21 cellular contexts compared by ENCODE assay signal in genomic region chr1:173416034-173416433, GRCh38.
DNase-seq lines count a peak whose midpoint lies in the region; ATAC-seq and TF ChIP-seq lines count a peak whose summit lies in the region.
"Had no signal": no experiment of that assay in that cellular context is flagged by ENCODE, and none has a peak within 500 bp of the region (broad histone marks: within the 10 kb centered on the region; RNA-seq: fewer than 3 reads in every experiment).

No MANE protein-coding gene starts in this region.

- no peaks in the 10 kb centered on the region for H3K27me3 ChIP-seq in neuronal stem cell (ENCODE audit: control insufficient read depth in 3 of 3, insufficient read depth in 3 of 3, low read depth in 1 of 3, low read length in 3 of 3)
- H3K27me3 ChIP-seq: ascending aorta, MG63 had no signal

- H3K4ac ChIP-seq in neuronal stem cell (ENCODE audit: low read length) = no peak overlapping the region

- no peaks in the 10 kb centered on the region for H3K79me1 ChIP-seq in neuronal stem cell (ENCODE audit: low read depth, low read length)

- H3K18ac ChIP-seq in neuronal stem cell (ENCODE audit: low read length) = no peak overlapping the region

- ATAC-seq in GM19395 (IDR thresholded peaks at IDR 0.05; ENCODE audit: unreplicated experiment) = peak; percentile 1
- ATAC-seq in HG03432 (IDR thresholded peaks at IDR 0.05; ENCODE audit: unreplicated experiment) = peak; percentile 1
- ATAC-seq in activated T-cell treated with anti-CD3 and anti-CD28 coated beads, Interleukin-2, amount 50 U/mL, for 72 hours (replicated peaks in 1 of 2) = no peak
- ATAC-seq in GM21723 (IDR thresholded peaks at IDR 0.05; ENCODE audit: unreplicated experiment) = no peak
- ATAC-seq: activated naive CD4-positive, alpha-beta T cell treated with anti-CD3 and anti-CD28 coated beads, Interleukin-2, amount 50 U/mL, for 72 hours; psoas muscle; SK-N-SH treated with all-trans-retinoic acid at 6 μM for 48 hours had no signal

- H2BK120ac ChIP-seq in neuronal stem cell (ENCODE audit: low read depth, low read length) = no peak overlapping the region

- no peak overlapping the region for H3K23ac ChIP-seq in neuronal stem cell (ENCODE audit: low read depth, low read length, poor library complexity)

- H3K9me3 Mint-ChIP-seq in activated T-cell treated with anti-CD3 and anti-CD28 coated beads, Interleukin-2, amount 50 U/mL, for 72 hours = no peaks in the 10 kb centered on the region
- H3K9me3 Mint-ChIP-seq: activated CD4-positive, alpha-beta T cell treated with anti-CD3 and anti-CD28 coated beads, Interleukin-2, amount 10 ng/mL, durations not matched to agents 7 days and 5 days; activated naive CD4-positive, alpha-beta T cell treated with anti-CD3 and anti-CD28 coated beads, Interleukin-2, amount 50 U/mL, for 72 hours; T-helper 2 cell treated with Interferon-gamma antibody and Interleukin-4, amounts not matched to agents 5 μg/mL and 100 μg/mL, for 36 hours had no signal

- no peaks in the 10 kb centered on the region for H3K27me3 Mint-ChIP-seq in activated T-cell treated with anti-CD3 and anti-CD28 coated beads, Interleukin-2, amount 50 U/mL, for 72 hours (ENCODE audit: low read depth)
- H3K27me3 Mint-ChIP-seq: activated CD4-positive, alpha-beta T cell treated with anti-CD3 and anti-CD28 coated beads, Interleukin-2, amount 10 ng/mL, durations not matched to agents 7 days and 5 days had no signal

- WGBS in neuronal stem cell (ENCODE audit: extremely low coverage in 2 of 2, insufficient read length in 2 of 2, insufficient replicate concordance in 1 of 2), 2 donors = no CpG with 5 or more reads among the region's 3 CpGs

- H3K9ac ChIP-seq in neuronal stem cell (ENCODE audit: low read depth, low read length, poor library complexity) = no peak overlapping the region

- no peaks in the 10 kb centered on the region for H3K9me3 ChIP-seq in neuronal stem cell (replicated peaks in 1 of 2; ENCODE audit: control insufficient read depth in 2 of 2, insufficient read depth in 1 of 2, low read depth in 1 of 2, low read length in 2 of 2)
- H3K9me3 ChIP-seq: ascending aorta, MG63, psoas muscle had no signal

- H2AK5ac ChIP-seq in neuronal stem cell (ENCODE audit: low read depth, low read length) = no peak overlapping the region

- H3K4me3 ChIP-seq in GM12865 (ENCODE audit: low read depth, low read length) (peak overlapping the region; percentile 54), neuronal stem cell (ENCODE audit: low read length in 2 of 2) (peak overlapping the region in 1 of 2 donors; percentile 20)
- H3K4me3 ChIP-seq: ascending aorta, MG63, psoas muscle had no signal

- peak; percentile 45 for DNase-seq in GM12865 (ENCODE audit: low read depth)
- no peak for DNase-seq in neuronal stem cell (ENCODE audit: low spot score)
- no peak for DNase-seq in mesenteric fat pad (ENCODE audit: low spot score)
- no peak for DNase-seq in activated T-cell treated with anti-CD3 and anti-CD28 coated beads, Interleukin-2, amount 50 U/mL, for 72 hours
- DNase-seq: activated CD4-positive, alpha-beta T cell treated with anti-CD3 and anti-CD28 coated beads, Interleukin-2, amount 10 ng/mL, durations not matched to agents 7 days and 5 days; dermis blood vessel endothelial cell; EL; KBM-7; MG63; NCI-H2081; NCI-H345; NCI-H774; OCI-M1; psoas muscle had no signal

- H2BK15ac ChIP-seq in neuronal stem cell (ENCODE audit: low read length) = no peak overlapping the region

- no peaks in the 10 kb centered on the region for H3K36me3 Mint-ChIP-seq in activated T-cell treated with anti-CD3 and anti-CD28 coated beads, Interleukin-2, amount 50 U/mL, for 72 hours (ENCODE audit: insufficient read depth in 2 of 2)
- H3K36me3 Mint-ChIP-seq: activated naive CD4-positive, alpha-beta T cell treated with anti-CD3 and anti-CD28 coated beads, Interleukin-2, amount 50 U/mL, for 72 hours had no signal

- H2BK5ac ChIP-seq in neuronal stem cell (ENCODE audit: low read length) = no peak overlapping the region

- H3K36me3 ChIP-seq in neuronal stem cell (replicated peaks in 1 of 2; ENCODE audit: control insufficient read depth in 2 of 2, insufficient read depth in 2 of 2, low read length in 2 of 2) = no peaks in the 10 kb centered on the region
- H3K36me3 ChIP-seq: MG63 had no signal

- no peak overlapping the region for H3K4me2 ChIP-seq in neuronal stem cell (ENCODE audit: insufficient read depth, low read length, poor library complexity, severe bottlenecking)

- H4K91ac ChIP-seq in neuronal stem cell (ENCODE audit: low read depth, low read length, poor library complexity) = no peak overlapping the region

- no peak overlapping the region for H3K27ac ChIP-seq in neuronal stem cell (replicated peaks; ENCODE audit: low read length)
- H3K27ac ChIP-seq: ascending aorta, psoas muscle had no signal

- no peak overlapping the region for H3K14ac ChIP-seq in neuronal stem cell (ENCODE audit: low read length)

- no peak overlapping the region for H3K27ac Mint-ChIP-seq in activated T-cell treated with anti-CD3 and anti-CD28 coated beads, Interleukin-2, amount 50 U/mL, for 72 hours
- H3K27ac Mint-ChIP-seq: activated CD4-positive, alpha-beta T cell treated with anti-CD3 and anti-CD28 coated beads, Interleukin-2, amount 10 ng/mL, durations not matched to agents 7 days and 5 days; activated naive CD4-positive, alpha-beta T cell treated with anti-CD3 and anti-CD28 coated beads, Interleukin-2, amount 50 U/mL, for 72 hours; T-helper 2 cell treated with Interferon-gamma antibody and Interleukin-4, amounts not matched to agents 5 μg/mL and 100 μg/mL, for 36 hours had no signal

- H4K8ac ChIP-seq in neuronal stem cell (ENCODE audit: low read depth, low read length) = no peak overlapping the region

- H3K4me1 ChIP-seq in neuronal stem cell (ENCODE audit: control insufficient read depth in 2 of 2, insufficient read depth in 1 of 2, low read depth in 1 of 2, low read length in 2 of 2) = peaks cover 3 to 4% of the 10 kb centered on the region in 2 donors
- H3K4me1 ChIP-seq: ascending aorta, psoas muscle had no signal

- no peak overlapping the region for H2AFZ ChIP-seq in neuronal stem cell (ENCODE audit: low read length)

- peak overlapping the region; percentile 27 for H2BK12ac ChIP-seq in neuronal stem cell (ENCODE audit: low read length)

- H3K4me1 Mint-ChIP-seq in activated T-cell treated with anti-CD3 and anti-CD28 coated beads, Interleukin-2, amount 50 U/mL, for 72 hours (ENCODE audit: low read depth) = peaks cover 33% of the 10 kb centered on the region

- H3K4me3 Mint-ChIP-seq in activated T-cell treated with anti-CD3 and anti-CD28 coated beads, Interleukin-2, amount 50 U/mL, for 72 hours = no peak overlapping the region
- H3K4me3 Mint-ChIP-seq: activated CD4-positive, alpha-beta T cell treated with anti-CD3 and anti-CD28 coated beads, Interleukin-2, amount 10 ng/mL, durations not matched to agents 7 days and 5 days; T-helper 2 cell treated with Interferon-gamma antibody and Interleukin-4, amounts not matched to agents 5 μg/mL and 100 μg/mL, for 36 hours had no signal

- no peak for TF ChIP-seq CTCF in GM12865 (IDR thresholded peaks at IDR 0.05; ENCODE audit: insufficient read depth, low read depth, low read length, missing control alignments)

Comparison
In these comparisons a context has a peak if more than half of its experiments do, and no peak if none do; other contexts are left out.
1. ATAC-seq: peak in GM19395 (single experiment) and HG03432 (single experiment); none in activated T-cell treated with anti-CD3 and anti-CD28 coated beads, Interleukin-2, amount 50 U/mL, for 72 hours (0 of 2) and GM21723 (single experiment).